ENCODE assay signal across 1 cellular context in the genomic region with DNA sequence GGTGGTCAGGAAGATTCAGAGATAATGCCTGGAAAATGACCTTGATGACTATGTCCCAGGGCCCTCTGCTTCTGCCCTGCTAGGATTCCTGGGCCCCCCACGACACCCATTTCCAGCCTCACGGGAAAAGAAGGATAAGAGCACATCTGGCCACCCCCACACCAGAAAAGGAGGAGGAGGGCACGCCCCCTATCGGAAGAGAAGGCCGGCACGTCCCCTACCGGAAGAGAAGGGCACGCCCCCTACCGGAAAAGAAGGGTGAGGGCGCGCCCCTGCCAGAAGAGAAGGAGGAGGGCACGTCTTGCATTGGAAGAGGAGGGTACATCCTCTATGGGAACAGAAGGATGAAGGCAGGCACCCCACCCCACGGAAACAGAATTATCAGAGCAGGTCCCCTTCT.
TF ChIP-seq lines count a peak whose summit lies in the region.

No MANE protein-coding gene starts in this region.

TF ChIP-seq in liver, 16 proteins besides CTCF, POLR2A, EP300 and RAD21 (continued from another document):
- TF ChIP-seq, protein P1, sequence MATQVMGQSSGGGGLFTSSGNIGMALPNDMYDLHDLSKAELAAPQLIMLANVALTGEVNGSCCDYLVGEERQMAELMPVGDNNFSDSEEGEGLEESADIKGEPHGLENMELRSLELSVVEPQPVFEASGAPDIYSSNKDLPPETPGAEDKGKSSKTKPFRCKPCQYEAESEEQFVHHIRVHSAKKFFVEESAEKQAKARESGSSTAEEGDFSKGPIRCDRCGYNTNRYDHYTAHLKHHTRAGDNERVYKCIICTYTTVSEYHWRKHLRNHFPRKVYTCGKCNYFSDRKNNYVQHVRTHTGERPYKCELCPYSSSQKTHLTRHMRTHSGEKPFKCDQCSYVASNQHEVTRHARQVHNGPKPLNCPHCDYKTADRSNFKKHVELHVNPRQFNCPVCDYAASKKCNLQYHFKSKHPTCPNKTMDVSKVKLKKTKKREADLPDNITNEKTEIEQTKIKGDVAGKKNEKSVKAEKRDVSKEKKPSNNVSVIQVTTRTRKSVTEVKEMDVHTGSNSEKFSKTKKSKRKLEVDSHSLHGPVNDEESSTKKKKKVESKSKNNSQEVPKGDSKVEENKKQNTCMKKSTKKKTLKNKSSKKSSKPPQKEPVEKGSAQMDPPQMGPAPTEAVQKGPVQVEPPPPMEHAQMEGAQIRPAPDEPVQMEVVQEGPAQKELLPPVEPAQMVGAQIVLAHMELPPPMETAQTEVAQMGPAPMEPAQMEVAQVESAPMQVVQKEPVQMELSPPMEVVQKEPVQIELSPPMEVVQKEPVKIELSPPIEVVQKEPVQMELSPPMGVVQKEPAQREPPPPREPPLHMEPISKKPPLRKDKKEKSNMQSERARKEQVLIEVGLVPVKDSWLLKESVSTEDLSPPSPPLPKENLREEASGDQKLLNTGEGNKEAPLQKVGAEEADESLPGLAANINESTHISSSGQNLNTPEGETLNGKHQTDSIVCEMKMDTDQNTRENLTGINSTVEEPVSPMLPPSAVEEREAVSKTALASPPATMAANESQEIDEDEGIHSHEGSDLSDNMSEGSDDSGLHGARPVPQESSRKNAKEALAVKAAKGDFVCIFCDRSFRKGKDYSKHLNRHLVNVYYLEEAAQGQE (IDR thresholded peaks at IDR 0.05): no peak
- no peak for TF ChIP-seq HNF4A (conservative IDR thresholded peaks at IDR 0.05)
- TF ChIP-seq JUND (IDR thresholded peaks at IDR 0.05): no peak
- TF ChIP-seq FOXA2 (IDR thresholded peaks at IDR 0.05): no peak
- no peak for TF ChIP-seq RXRA (IDR thresholded peaks at IDR 0.05)
- TF ChIP-seq FOXA1 (IDR thresholded peaks at IDR 0.05): no peak
